In genomic region chr2:230231251-230231650, GRCh38 we compare ENCODE assay signal across 21 cellular contexts. TPM values are rescaled to one million over a fixed set of nuclear protein-coding genes. Genes with fewer than 3 reads are reported as not detected.
DNase-seq lines count a peak whose midpoint lies in the region; ATAC-seq and TF ChIP-seq lines count a peak whose summit lies in the region.
"Had no signal": no experiment of that assay in that cellular context is flagged by ENCODE, and none has a peak within 500 bp of the region (broad histone marks: within the 10 kb centered on the region; RNA-seq: fewer than 3 reads in every experiment).

No MANE protein-coding gene starts in this region.

- H3K79me1 ChIP-seq in mesenchymal stem cell (replicated peaks; ENCODE audit: low read length, poor library complexity, severe bottlenecking): no peaks in the 10 kb centered on the region

- no peak overlapping the region for H4K8ac ChIP-seq in mesenchymal stem cell (ENCODE audit: low read length)

- peak overlapping the region; percentile 46 for H3K4me3 Mint-ChIP-seq in activated CD8-positive, alpha-beta memory T cell treated with anti-CD3 and anti-CD28 coated beads, Interleukin-2, amount 10 ng/mL, durations not matched to agents 7 days and 5 days
- H3K4me3 Mint-ChIP-seq in Calu3 (ENCODE audit: low read depth, unreplicated experiment): peak overlapping the region; percentile 31
- peak overlapping the region; percentile 92 for H3K4me3 Mint-ChIP-seq in activated naive CD8-positive, alpha-beta T cell treated with anti-CD3 and anti-CD28 coated beads, Interleukin-2, amount 50 U/mL, for 24 hours
- H3K4me3 Mint-ChIP-seq: dendritic cell treated with granulocyte-macrophage colony-stimulating factor and Interleukin-4, amounts not matched to agents 40 ng/mL and 50 ng/mL, for 4 days had no signal

- no peak overlapping the region for H3K14ac ChIP-seq in mesenchymal stem cell (ENCODE audit: low read length in 2 of 2)

- no peak overlapping the region for H2BK15ac ChIP-seq in mesenchymal stem cell (ENCODE audit: low read depth, poor library complexity, severe bottlenecking)

- H3K27ac ChIP-seq in mesenchymal stem cell (ENCODE audit: low read length, poor library complexity, severe bottlenecking): peak overlapping the region; percentile 87
- H3K27ac ChIP-seq in uterus: no peak overlapping the region
- H3K27ac ChIP-seq: C4-2B, heart left ventricle, suprapubic skin had no signal

- H2AK5ac ChIP-seq in mesenchymal stem cell (ENCODE audit: low read length, severe bottlenecking): no peak overlapping the region

- peak overlapping the region; percentile 57 for H3K27ac Mint-ChIP-seq in activated CD8-positive, alpha-beta memory T cell treated with anti-CD3 and anti-CD28 coated beads, Interleukin-2, amount 10 ng/mL, durations not matched to agents 7 days and 5 days
- peak overlapping the region; percentile 66 for H3K27ac Mint-ChIP-seq in Calu3 (ENCODE audit: unreplicated experiment)
- peak overlapping the region; percentile 74 for H3K27ac Mint-ChIP-seq in activated naive CD8-positive, alpha-beta T cell treated with anti-CD3 and anti-CD28 coated beads, Interleukin-2, amount 50 U/mL, for 24 hours
- H3K27ac Mint-ChIP-seq: dendritic cell treated with granulocyte-macrophage colony-stimulating factor and Interleukin-4, amounts not matched to agents 40 ng/mL and 50 ng/mL, for 4 days; progenitor cell of endocrine pancreas had no signal

- H2BK5ac ChIP-seq in mesenchymal stem cell (ENCODE audit: low read depth, low read length, poor library complexity, severe bottlenecking): no peak overlapping the region

- no peak overlapping the region for H4K91ac ChIP-seq in mesenchymal stem cell (ENCODE audit: low read length)

- no peak overlapping the region for H2BK120ac ChIP-seq in mesenchymal stem cell (ENCODE audit: low read depth, low read length)

- peaks cover 69% of the 10 kb centered on the region for H3K4me1 Mint-ChIP-seq in activated CD8-positive, alpha-beta memory T cell treated with anti-CD3 and anti-CD28 coated beads, Interleukin-2, amount 10 ng/mL, durations not matched to agents 7 days and 5 days
- H3K4me1 Mint-ChIP-seq in Calu3 (ENCODE audit: low read depth, unreplicated experiment): peaks cover 41% of the 10 kb centered on the region
- H3K4me1 Mint-ChIP-seq in activated naive CD8-positive, alpha-beta T cell treated with anti-CD3 and anti-CD28 coated beads, Interleukin-2, amount 50 U/mL, for 24 hours: peaks cover 77% of the 10 kb centered on the region

- no peak for TF ChIP-seq POLR2A in uterus (IDR thresholded peaks at IDR 0.05)

- H3K36me3 Mint-ChIP-seq in activated CD8-positive, alpha-beta memory T cell treated with anti-CD3 and anti-CD28 coated beads, Interleukin-2, amount 10 ng/mL, durations not matched to agents 7 days and 5 days: peaks cover 66% of the 10 kb centered on the region
- peaks cover 10% of the 10 kb centered on the region for H3K36me3 Mint-ChIP-seq in Calu3 (ENCODE audit: insufficient read depth, unreplicated experiment)
- peaks cover 66% of the 10 kb centered on the region for H3K36me3 Mint-ChIP-seq in activated naive CD8-positive, alpha-beta T cell treated with anti-CD3 and anti-CD28 coated beads, Interleukin-2, amount 50 U/mL, for 24 hours (ENCODE audit: low read depth)

- CTCF ChIA-PET in activated CD8-positive, alpha-beta memory T cell treated with anti-CD3 and anti-CD28 coated beads, Interleukin-2, amount 10 ng/mL, durations not matched to agents 7 days and 5 days (lab: Charles Lee): no interaction called here
- CTCF ChIA-PET in Calu3 (lab: Charles Lee): interaction anchor here (1.0 kb wide), 1 partner anchor 11 kb away, joined by 4 read pairs; the partner anchor contains the start of gene SP110

- no peak overlapping the region for H2AFZ ChIP-seq in mesenchymal stem cell (ENCODE audit: low read depth, low read length)

- H3K4me1 ChIP-seq in mesenchymal stem cell (ENCODE audit: control insufficient read depth, insufficient read depth, low read depth, low read length): peaks cover 2% of the 10 kb centered on the region
- H3K4me1 ChIP-seq in uterus: no peaks in the 10 kb centered on the region
- H3K4me1 ChIP-seq: suprapubic skin had no signal

- H3K4me3 ChIP-seq in mesenchymal stem cell (ENCODE audit: insufficient read depth in 1 of 2, low read depth in 1 of 2, low read length in 2 of 2): no peak overlapping the region
- H3K4me3 ChIP-seq in uterus: no peak overlapping the region
- H3K4me3 ChIP-seq: heart left ventricle, suprapubic skin had no signal

- H3K9me3 ChIP-seq in mesenchymal stem cell (ENCODE audit: control insufficient read depth, low read length) (peaks cover 13% of the 10 kb centered on the region), uterus (peaks cover 0 to 8% of the 10 kb centered on the region in 2 donors)

- no TSS peak for BruUV-seq in Calu3 (replicated peaks; lab: Mats Ljungman, UMichigan)

- no peak overlapping the region for H3K18ac ChIP-seq in mesenchymal stem cell (ENCODE audit: low read depth in 1 of 2, low read length in 2 of 2)

- no peak overlapping the region for H3K4ac ChIP-seq in mesenchymal stem cell (ENCODE audit: low read depth in 1 of 2, low read length in 2 of 2)

- TF ChIP-seq CTCF in Calu3 (IDR thresholded peaks at IDR 0.05; ENCODE audit: unreplicated experiment) (no peak), uterus (IDR thresholded peaks at IDR 0.05) (no peak)

- no peak overlapping the region for H3K9ac ChIP-seq in mesenchymal stem cell (ENCODE audit: low read length)

- whole genome bisulfite sequencing in mesenchymal stem cell: 80% methylated on average over 1 of the region's 3 CpGs

- ATAC-seq in activated CD8-positive, alpha-beta memory T cell treated with anti-CD3 and anti-CD28 coated beads, Interleukin-2, amount 10 ng/mL, durations not matched to agents 7 days and 5 days: no peak
- no peak for ATAC-seq in activated naive CD8-positive, alpha-beta T cell treated with anti-CD3 and anti-CD28 coated beads, Interleukin-2, amount 50 U/mL, for 24 hours
- ATAC-seq: heart left ventricle, T-cell had no signal

- no peaks in the 10 kb centered on the region for H3K27me3 Mint-ChIP-seq in activated CD8-positive, alpha-beta memory T cell treated with anti-CD3 and anti-CD28 coated beads, Interleukin-2, amount 10 ng/mL, durations not matched to agents 7 days and 5 days
- no peaks in the 10 kb centered on the region for H3K27me3 Mint-ChIP-seq in Calu3 (ENCODE audit: unreplicated experiment)
- no peaks in the 10 kb centered on the region for H3K27me3 Mint-ChIP-seq in activated naive CD8-positive, alpha-beta T cell treated with anti-CD3 and anti-CD28 coated beads, Interleukin-2, amount 50 U/mL, for 24 hours
- H3K27me3 Mint-ChIP-seq: dendritic cell treated with granulocyte-macrophage colony-stimulating factor and Interleukin-4, amounts not matched to agents 40 ng/mL and 50 ng/mL, for 4 days; progenitor cell of endocrine pancreas; T-cell had no signal

- H3K27me3 ChIP-seq in mesenchymal stem cell (ENCODE audit: control insufficient read depth in 1 of 2, insufficient read depth in 1 of 2, low read length in 2 of 2): no peaks in the 10 kb centered on the region
- no peaks in the 10 kb centered on the region for H3K27me3 ChIP-seq in uterus
- H3K27me3 ChIP-seq: heart left ventricle, suprapubic skin had no signal

- H3K36me3 ChIP-seq in mesenchymal stem cell (ENCODE audit: control insufficient read depth in 1 of 2, insufficient read depth in 2 of 2, low read depth in 1 of 2, low read length in 2 of 2) (no peaks in the 10 kb centered on the region), uterus (no peaks in the 10 kb centered on the region)
- H3K36me3 ChIP-seq: heart left ventricle, suprapubic skin had no signal

- H2BK12ac ChIP-seq in mesenchymal stem cell (ENCODE audit: low read length in 2 of 2): no peak overlapping the region

- H3K23ac ChIP-seq in mesenchymal stem cell (ENCODE audit: low read length in 2 of 2): no peak overlapping the region

- no peak overlapping the region for H3K4me2 ChIP-seq in mesenchymal stem cell (ENCODE audit: low read length, poor library complexity, severe bottlenecking)

- no peak for DNase-seq in activated CD8-positive, alpha-beta memory T cell treated with anti-CD3 and anti-CD28 coated beads, Interleukin-2, amount 10 ng/mL, durations not matched to agents 7 days and 5 days
- no peak for DNase-seq in activated CD8-positive, alpha-beta memory T cell treated with anti-CD3 and anti-CD28 coated beads, Interleukin-2, amount 50 U/mL, for 4 hours
- DNase-seq in Calu3 (no peak), mesenchymal stem cell (no peak), mesenteric fat pad (ENCODE audit: low spot score) (no peak), uterus (no peak), D341Med (ENCODE audit: low spot score) (no peak)
- no peak for DNase-seq in activated naive CD8-positive, alpha-beta T cell treated with anti-CD3 and anti-CD28 coated beads, Interleukin-2, amount 50 U/mL, for 24 hours
- DNase-seq: activated CD4-positive, alpha-beta T cell treated with anti-CD3 and anti-CD28 coated beads, Interleukin-2, amount 50 U/mL, for 48 hours; HCEC 1CT; heart left ventricle; NCI-H1105 treated with DMSO at 0.1 percent for 48 hours; NCI-H2081 treated with DMSO at 0.1 percent for 48 hours; NCI-H446; SHP77; T-cell had no signal

- peaks cover 12% of the 10 kb centered on the region for H3K9me3 Mint-ChIP-seq in activated CD8-positive, alpha-beta memory T cell treated with anti-CD3 and anti-CD28 coated beads, Interleukin-2, amount 10 ng/mL, durations not matched to agents 7 days and 5 days (ENCODE audit: low read depth)
- no peaks in the 10 kb centered on the region for H3K9me3 Mint-ChIP-seq in Calu3 (ENCODE audit: low read depth, unreplicated experiment)
- H3K9me3 Mint-ChIP-seq in activated naive CD8-positive, alpha-beta T cell treated with anti-CD3 and anti-CD28 coated beads, Interleukin-2, amount 50 U/mL, for 24 hours: peaks cover 11% of the 10 kb centered on the region

- intact Hi-C loops in Calu3 (cut with micrococcal nuclease; ENCODE audit: unreplicated experiment) (loop anchor here (2.0 to 5.0 kb wide), 2 partner anchors 96 to 181 kb away; partner anchors contain the start of gene SP140L), uterus (cut with DNase I; ENCODE audit: low total_unique reads) (no loop called here)

RNA-seq across cellular contexts. Expression of gene SP140, which starts 5.7 kb away (rescaled TPM):
- total RNA-seq in activated CD8-positive, alpha-beta memory T cell treated with anti-CD3 and anti-CD28 coated beads, Interleukin-2, amount 10 ng/mL, durations not matched to agents 7 days and 5 days: 100 to 1,000 TPM; 132 to 142 TPM
- total RNA-seq in Calu3 (2022) (10.9 and 13.0 TPM in 2 replicates), mesenteric fat pad (2.6 TPM), uterus (1 to 10 TPM in 1 of 4 donors, under 1 TPM in 2, not detected in 1; 0.77 to 1.1 (median 0.97) TPM)
- polyA plus RNA-seq in mesenchymal stem cell (2013, experiment 1 of 2): 3.0 TPM
- polyA plus RNA-seq in mesenchymal stem cell (2013, experiment 2 of 2): 3.6 TPM
- total RNA-seq: bronchial epithelial cell had no signal

RNA-seq across cellular contexts. Expression of gene SP110, which starts 11.5 kb away (rescaled TPM):
- total RNA-seq in activated CD8-positive, alpha-beta memory T cell treated with anti-CD3 and anti-CD28 coated beads, Interleukin-2, amount 10 ng/mL, durations not matched to agents 7 days and 5 days: 100 to 1,000 TPM; 111 to 148 TPM
- total RNA-seq in Calu3 (2022) (56.7 and 107 TPM in 2 replicates), mesenteric fat pad (24.5 TPM), uterus (10 to 100 TPM; 10.5 to 77.9 (median 23.8) TPM)
- polyA plus RNA-seq in mesenchymal stem cell (2013, experiment 1 of 2): 33.3 TPM
- 32.2 TPM for polyA plus RNA-seq in mesenchymal stem cell (2013, experiment 2 of 2)

Comparison
In these comparisons a context has a peak if more than half of its experiments do, and no peak if none do; other contexts are left out.
1. H3K4me3 Mint-ChIP-seq: peak in every context shown above with its lines; median percentile 92 in activated naive CD8-positive, alpha-beta T cell treated with anti-CD3 and anti-CD28 coated beads, Interleukin-2, amount 50 U/mL, for 24 hours; 46 in activated CD8-positive, alpha-beta memory T cell treated with anti-CD3 and anti-CD28 coated beads, Interleukin-2, amount 10 ng/mL, durations not matched to agents 7 days and 5 days; 31 in Calu3.